8 cellular contexts compared by ENCODE assay signal in genomic region chr15:62392411-62392810, GRCh38. TPM values are rescaled to one million over a fixed set of nuclear protein-coding genes. Genes with fewer than 3 reads are reported as not detected.
DNase-seq lines count a peak whose midpoint lies in the region; ATAC-seq and TF ChIP-seq lines count a peak whose summit lies in the region.

No MANE protein-coding gene starts in this region.

- intact Hi-C loops in vagina (cut with DNase I): no loop called here

- no peaks in the 10 kb centered on the region for H4K20me1 ChIP-seq in Karpas-422 (ENCODE audit: insufficient read depth, low read depth, low read length)

- peaks cover 8% of the 10 kb centered on the region; the same call in 1 of the 2 replicates for H3K79me2 ChIP-seq in Karpas-422 (ENCODE audit: low read length)

- H3K9me2 ChIP-seq in Karpas-422 (replicated peaks; ENCODE audit: insufficient read depth, low read length): no peaks in the 10 kb centered on the region

- no peaks in the 10 kb centered on the region for H3K27me3 ChIP-seq in BJ (ENCODE audit: control insufficient read depth, insufficient read depth, low read length)
- H3K27me3 ChIP-seq in lung (ENCODE audit: control insufficient read depth, insufficient read depth): no peaks in the 10 kb centered on the region
- no peaks in the 10 kb centered on the region for H3K27me3 ChIP-seq in vagina
- no peaks in the 10 kb centered on the region for H3K27me3 ChIP-seq in Karpas-422 (ENCODE audit: low read length)

- peaks cover 3 to 6% of the 10 kb centered on the region in 2 donors for H3K4me1 ChIP-seq in lung (ENCODE audit: control insufficient read depth in 2 of 2, insufficient read depth in 2 of 2, low read length in 2 of 2)
- H3K4me1 ChIP-seq in vagina: peaks cover 14% of the 10 kb centered on the region
- peaks cover 15% of the 10 kb centered on the region for H3K4me1 ChIP-seq in Karpas-422 (ENCODE audit: low read length)

- H3K27ac ChIP-seq in lung (ENCODE audit: low read depth in 1 of 2, low read length in 1 of 2) (peak overlapping the region; percentile 4 to 82), vagina (peak overlapping the region; percentile 94), Karpas-422 (ENCODE audit: low read length) (no peak overlapping the region)

- POLR2A ChIA-PET in BJ (lab: Charles Lee): no interaction called here

- H3K4me3 ChIP-seq in BJ (ENCODE audit: low read depth, low read length) (peak overlapping the region; percentile 99), lung (no peak overlapping the region), vagina (peak overlapping the region; percentile 89 to 91), Karpas-422 (ENCODE audit: low read length) (no peak overlapping the region)

- TF ChIP-seq CTCF in BJ (IDR thresholded peaks at IDR 0.05; ENCODE audit: insufficient read depth, low read depth, low read length) (peak; percentile 19; the same call in 1 of the 2 replicates), lung (IDR thresholded peaks at IDR 0.05; ENCODE audit: control extremely low read depth, extremely low read depth) (no peak), vagina (IDR thresholded peaks at IDR 0.05) (no peak)

- no peaks in the 10 kb centered on the region for H3K9me3 Mint-ChIP-seq in central memory CD8-positive, alpha-beta T cell

- H3K27me3 Mint-ChIP-seq in central memory CD8-positive, alpha-beta T cell: peaks cover 21% of the 10 kb centered on the region

- H3K4me3 Mint-ChIP-seq in central memory CD8-positive, alpha-beta T cell: peak overlapping the region; percentile 92

- CTCF ChIA-PET in BJ (lab: Yijun Ruan, JAX): interaction anchor here (0.7 to 3.9 kb wide), 18 partner anchors 8 to 436 kb away, joined by 3 to 23 read pairs (median 3); no protein-coding TSS in a partner anchor

- ATAC-seq in central memory CD8-positive, alpha-beta T cell (replicated peaks; ENCODE audit: extremely low read depth, poor library complexity, severe bottlenecking): no peak
- ATAC-seq in lung (ENCODE audit: insufficient read depth, low FRiP score) (no peak), GM18520 (IDR thresholded peaks at IDR 0.05; ENCODE audit: unreplicated experiment) (no peak)

- no peaks in the 10 kb centered on the region for H3K36me3 ChIP-seq in BJ (ENCODE audit: control insufficient read depth, insufficient read depth, low read length)
- H3K36me3 ChIP-seq in lung (ENCODE audit: control insufficient read depth in 2 of 2, insufficient read depth in 2 of 2, low read length in 2 of 2): no peaks in the 10 kb centered on the region
- no peaks in the 10 kb centered on the region for H3K36me3 ChIP-seq in vagina
- H3K36me3 ChIP-seq in Karpas-422 (ENCODE audit: insufficient read depth, low read length): no peaks in the 10 kb centered on the region

- no peak overlapping the region for H3K4me2 ChIP-seq in Karpas-422 (ENCODE audit: low read depth, low read length, poor library complexity, severe bottlenecking)

- DNase-seq in BJ (ENCODE audit: low read depth) (no peak), LHCN-M2 (ENCODE audit: low read depth) (peak; percentile 44), lung (ENCODE audit: low spot score) (no peak), vagina (ENCODE audit: extremely low spot score in 2 of 2) (no peak), KG1 (lab: John Stamatoyannopoulos, UW) (no peak), Karpas-422 (no peak)
- no peak for DNase-seq in central memory CD8-positive, alpha-beta T cell (ENCODE audit: low spot score in 2 of 2)

- no peak for TF ChIP-seq POLR2A in vagina (IDR thresholded peaks at IDR 0.05)

- H2AFZ ChIP-seq in Karpas-422 (ENCODE audit: low read length): no peak overlapping the region

- H3K9ac ChIP-seq in Karpas-422 (ENCODE audit: low read length): no peak overlapping the region

- no peak overlapping the region for H3K27ac Mint-ChIP-seq in central memory CD8-positive, alpha-beta T cell (ENCODE audit: low read depth)

- no peaks in the 10 kb centered on the region for H3K9me3 ChIP-seq in lung (ENCODE audit: control insufficient read depth in 2 of 2, insufficient read depth in 1 of 2, low read length in 1 of 2)
- no peaks in the 10 kb centered on the region for H3K9me3 ChIP-seq in vagina
- no peaks in the 10 kb centered on the region for H3K9me3 ChIP-seq in Karpas-422 (ENCODE audit: low read length)

- peaks cover 7% of the 10 kb centered on the region for H3K36me3 Mint-ChIP-seq in central memory CD8-positive, alpha-beta T cell (ENCODE audit: insufficient read depth)

- WGBS in lung, 2 donors: 20 to 31% methylated on average over 9 of the region's 9 CpGs

- peaks cover 20% of the 10 kb centered on the region for H3K4me1 Mint-ChIP-seq in central memory CD8-positive, alpha-beta T cell

RNA-seq across cellular contexts. Expression of gene TLN2, which starts 2.1 kb away (rescaled TPM):
- polyA plus RNA-seq in BJ (2011; rRNA removed) (5.9 and 7.6 TPM in 2 replicates), lung (1 to 10 TPM; 1.2 to 3.1 TPM)
- 14.9 and 15.2 TPM in 2 replicates for polyA minus RNA-seq in BJ (2011; rRNA and poly(A)+ RNA removed)
- total RNA-seq in LHCN-M2 (2014; rRNA removed) (21.6 and 34.7 TPM in 2 replicates), lung (10 to 100 TPM; 11.3 to 19.4 TPM), vagina (48.9 TPM)
- 16.7 TPM for polyA plus RNA-seq in LHCN-M2 (2012)
- 1.4 and 2.3 TPM in 2 replicates for total RNA-seq in Karpas-422 (2014; rRNA removed; shearing (Covaris generic); ENCODE audit: low replicate concordance)

Comparison
In these comparisons a context has a peak if more than half of its experiments do, and no peak if none do; other contexts are left out.
1. H3K4me3 ChIP-seq: peak in BJ (single experiment) and vagina (2 of 2); none in lung (single experiment) and Karpas-422 (single experiment).